Comparison of ENCODE assay signal across 5 cellular contexts in the genomic region with DNA sequence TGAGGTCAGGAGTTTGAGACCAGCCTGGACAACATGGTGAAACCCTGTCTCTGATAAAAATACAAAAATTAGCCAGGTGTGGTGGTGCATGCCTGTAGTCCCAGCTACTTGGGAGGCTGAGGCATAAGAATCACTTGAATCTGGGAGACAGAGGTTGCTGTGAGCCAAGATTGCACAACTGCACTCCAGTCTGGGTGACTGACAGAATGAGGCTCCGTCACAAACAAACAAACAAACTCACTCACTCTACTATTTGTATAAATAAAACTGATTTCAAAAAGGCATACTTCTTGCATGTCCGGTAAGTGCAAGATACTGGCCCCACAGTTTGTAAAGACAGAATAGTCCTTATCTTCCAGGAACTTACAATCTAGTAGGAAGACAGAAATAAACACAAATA. TPM values are rescaled to one million over a fixed set of nuclear protein-coding genes. Genes with fewer than 3 reads are reported as not detected.
DNase-seq lines count a peak whose midpoint lies in the region; ATAC-seq, FAIRE-seq and TF ChIP-seq lines count a peak whose summit lies in the region.
"Not testable (repeated sequence)": the region's sequence is repeated elsewhere in the genome, so short reads cannot be mapped to it uniquely, and the experiment has no call there.

No MANE protein-coding gene starts in this region.

- H4K5ac ChIP-seq in IMR-90 (ENCODE audit: low read depth, low read length): not testable (repeated sequence)

- DNase-seq in IMR-90; K562 (ENCODE audit: extremely low read depth in 1 of 4, low spot score in 3 of 4); HepG2 (ENCODE audit: low spot score): not testable (repeated sequence)
- peak; percentile 27 to 55 for DNase-seq in trophoblast cell

- not testable (repeated sequence) for H3K27ac ChIP-seq in IMR-90 (ENCODE audit: insufficient read depth, low read length); K562 (ENCODE audit: extremely low read depth, low read depth, low read length); HepG2 (ENCODE audit: extremely low read length, insufficient read depth, low read length); trophoblast cell (ENCODE audit: low read depth, low read length)

- not testable (repeated sequence) for H3K4me1 ChIP-seq in IMR-90 (ENCODE audit: control insufficient read depth, insufficient read depth, low read length); K562 (replicated peaks in 1 of 2; ENCODE audit: control insufficient read depth in 2 of 2, insufficient read depth in 2 of 2, low read length in 2 of 2); HepG2 (ENCODE audit: insufficient read depth, low read length); trophoblast cell (ENCODE audit: control insufficient read depth in 1 of 2, insufficient read depth in 2 of 2, low read length in 2 of 2)

- POLR2A ChIA-PET in IMR-90 (lab: Charles Lee; ENCODE audit: unreplicated experiment); K562 (lab: Yijun Ruan, JAX); HepG2 (lab: Yijun Ruan, JAX): not testable (repeated sequence)

- not testable (repeated sequence) for H3K4me2 ChIP-seq in IMR-90 (ENCODE audit: low read depth, low read length); K562 (ENCODE audit: insufficient read depth, low read length); HepG2 (ENCODE audit: low read depth, low read length); trophoblast cell (ENCODE audit: low read length)

- WGBS in IMR-90 (ENCODE audit: extremely low coverage in 2 of 2, insufficient read length in 1 of 2), 2 experiments: no CpG with 5 or more reads among the region's 2 CpGs
- 95% methylated on average over 2 of the region's 2 CpGs for WGBS in K562 (ENCODE audit: insufficient coverage, low coverage, missing lambda C conversion rate)
- WGBS in HepG2 (ENCODE audit: low lambda C conversion rate): 94% methylated on average over 2 of the region's 2 CpGs
- WGBS in trophoblast cell (ENCODE audit: extremely low coverage, insufficient coverage, insufficient read length): no CpG with 5 or more reads among the region's 2 CpGs

- peak overlapping the region; percentile 25 for H3K27ac Mint-ChIP-seq in dendritic cell treated with granulocyte-macrophage colony-stimulating factor and Interleukin-4, amounts not matched to agents 40 ng/mL and 50 ng/mL, for 4 days

- not testable (repeated sequence) for H3K4ac ChIP-seq in IMR-90 (ENCODE audit: low read depth, low read length); trophoblast cell (ENCODE audit: low read depth, low read length)

- TF ChIP-seq CTCF in IMR-90 (conservative IDR thresholded peaks at IDR 0.05; ENCODE audit: low read depth, low read length); K562 (IDR thresholded peaks at IDR 0.05 in 2 of 3, conservative IDR thresholded peaks at IDR 0.05 in 1 of 3; ENCODE audit: insufficient read depth in 2 of 3, low read depth in 1 of 3, low read length in 3 of 3); HepG2 (CRISPR knock-in tag; IDR thresholded peaks at IDR 0.05): not testable (repeated sequence)

- H2AFZ ChIP-seq in IMR-90 (replicated peaks; ENCODE audit: low read length, poor library complexity); K562 (ENCODE audit: low read depth, low read length); HepG2 (ENCODE audit: low read length); trophoblast cell (ENCODE audit: insufficient read depth, low read length, poor library complexity): not testable (repeated sequence)

- not testable (repeated sequence) for H3K14ac ChIP-seq in IMR-90 (replicated peaks; ENCODE audit: low read depth, low read length); trophoblast cell (ENCODE audit: low read length)

- H3K9me1 ChIP-seq in IMR-90 (ENCODE audit: insufficient read depth, low read length); K562 (ENCODE audit: control insufficient read depth, insufficient read depth, low read length): not testable (repeated sequence)

- not testable (repeated sequence) for BruUV-seq in IMR-90 (replicated peaks; lab: Mats Ljungman, UMichigan); K562 (replicated peaks; lab: Mats Ljungman, UMichigan); HepG2 (replicated peaks; lab: Mats Ljungman, UMichigan)

- H3K56ac ChIP-seq in IMR-90 (ENCODE audit: extremely low read depth, insufficient read depth, low read length): not testable (repeated sequence)

- H3K27me3 ChIP-seq in IMR-90 (ENCODE audit: control insufficient read depth, insufficient read depth, low read length); K562 (ENCODE audit: control insufficient read depth in 2 of 2, insufficient read depth in 2 of 2, low read length in 2 of 2); HepG2 (ENCODE audit: control insufficient read depth in 1 of 2, insufficient read depth in 2 of 2, low read length in 2 of 2); trophoblast cell (ENCODE audit: insufficient read depth, low read length): not testable (repeated sequence)

- in situ Hi-C loops in IMR-90 (cut with MboI; ENCODE audit: low sequenced_read_pairs); K562 (cut with MboI); HepG2 (cut with HindIII; ENCODE audit: extremely low pct_ligation_motif_present, low pct_unique_long_range_greater_than_20kb): not testable (repeated sequence)

- H4K8ac ChIP-seq in IMR-90 (ENCODE audit: low read depth in 2 of 2, low read length in 2 of 2); trophoblast cell (ENCODE audit: low read depth, low read length): not testable (repeated sequence)

- H3K27me3 Mint-ChIP-seq in dendritic cell treated with granulocyte-macrophage colony-stimulating factor and Interleukin-4, amounts not matched to agents 40 ng/mL and 50 ng/mL, for 4 days: not testable (repeated sequence)

- H2AK9ac ChIP-seq in IMR-90 (replicated peaks; ENCODE audit: low read depth, low read length, poor library complexity): not testable (repeated sequence)

- H4K12ac ChIP-seq in trophoblast cell (ENCODE audit: low read depth, low read length): not testable (repeated sequence)

- H3K9ac ChIP-seq in IMR-90 (ENCODE audit: low read depth, low read length); K562 (ENCODE audit: insufficient read depth in 1 of 2, low read depth in 2 of 2, low read length in 2 of 2); HepG2 (ENCODE audit: insufficient read depth, low read depth, low read length); trophoblast cell (ENCODE audit: low read length): not testable (repeated sequence)

- peaks cover 32 to 50% of the 10 kb centered on the region in 2 experiments for H3K79me1 ChIP-seq in IMR-90 (ENCODE audit: low read depth in 1 of 2, low read length in 2 of 2)
- H3K79me1 ChIP-seq in trophoblast cell (ENCODE audit: low read length): not testable (repeated sequence)

- H3K36me3 Mint-ChIP-seq in dendritic cell treated with granulocyte-macrophage colony-stimulating factor and Interleukin-4, amounts not matched to agents 40 ng/mL and 50 ng/mL, for 4 days (ENCODE audit: low read depth): peaks cover 38% of the 10 kb centered on the region

- TF ChIP-seq POLR2A in IMR-90 (IDR thresholded peaks at IDR 0.05; ENCODE audit: low read depth, low read length); K562 (conservative IDR thresholded peaks at IDR 0.05); HepG2 (IDR thresholded peaks at IDR 0.05; ENCODE audit: insufficient read depth in 1 of 2, low read depth in 2 of 2, low read length in 2 of 2): not testable (repeated sequence)

- not testable (repeated sequence) for H3K79me2 ChIP-seq in K562 (ENCODE audit: control insufficient read depth, insufficient read depth, low read length); trophoblast cell (ENCODE audit: control insufficient read depth, insufficient read depth, low read length, poor library complexity)
- H3K79me2 ChIP-seq in HepG2 (ENCODE audit: insufficient read depth, low read length): peaks cover 21% of the 10 kb centered on the region

- H4K91ac ChIP-seq in IMR-90 (ENCODE audit: insufficient read depth, low read depth, low read length); trophoblast cell (ENCODE audit: low read depth, low read length): not testable (repeated sequence)

- H3K4me3 Mint-ChIP-seq in dendritic cell treated with granulocyte-macrophage colony-stimulating factor and Interleukin-4, amounts not matched to agents 40 ng/mL and 50 ng/mL, for 4 days: not testable (repeated sequence)

- not testable (repeated sequence) for H2AK5ac ChIP-seq in IMR-90 (ENCODE audit: low read depth, low read length); trophoblast cell (ENCODE audit: low read length)

- H4K20me1 ChIP-seq in IMR-90 (ENCODE audit: insufficient read depth, low read length); K562 (replicated peaks; ENCODE audit: control insufficient read depth, insufficient read depth, low read length); HepG2 (ENCODE audit: insufficient read depth, low read length): not testable (repeated sequence)

- H2BK15ac ChIP-seq in IMR-90 (ENCODE audit: low read depth, low read length): not testable (repeated sequence)

- not testable (repeated sequence) for H2BK120ac ChIP-seq in IMR-90 (ENCODE audit: low read depth, low read length); trophoblast cell (ENCODE audit: insufficient read depth, low read length, poor library complexity)

- TF ChIP-seq RAD21 in IMR-90 (IDR thresholded peaks at IDR 0.05; ENCODE audit: low read length); K562 (CRISPR knock-in tag; conservative IDR thresholded peaks at IDR 0.05 in 1 of 2, IDR thresholded peaks at IDR 0.05 in 1 of 2); HepG2 (CRISPR knock-in tag; IDR thresholded peaks at IDR 0.05): not testable (repeated sequence)

- dilution Hi-C loops in IMR-90 (cut with HindIII; ENCODE audit: low sequenced_read_pairs, unreplicated experiment): not testable (repeated sequence)

- not testable (repeated sequence) for TF ChIP-seq EP300 in K562 (IDR thresholded peaks at IDR 0.05; ENCODE audit: low read length); HepG2 (IDR thresholded peaks at IDR 0.05; ENCODE audit: low read depth in 2 of 2, low read length in 2 of 2); HepG2 (CRISPR knock-in tag; IDR thresholded peaks at IDR 0.05; ENCODE audit: borderline replicate concordance)

- not testable (repeated sequence) for H2BK12ac ChIP-seq in trophoblast cell (ENCODE audit: low read length)

- H3K4me1 Mint-ChIP-seq in dendritic cell treated with granulocyte-macrophage colony-stimulating factor and Interleukin-4, amounts not matched to agents 40 ng/mL and 50 ng/mL, for 4 days (ENCODE audit: low read depth): peaks cover 39% of the 10 kb centered on the region

- H3K4me3 ChIP-seq in IMR-90 (ENCODE audit: insufficient read depth, low read depth, low read length); K562; HepG2 (replicated peaks in 1 of 3; ENCODE audit: insufficient read depth in 1 of 3, low read depth in 2 of 3, low read length in 3 of 3); trophoblast cell (ENCODE audit: low read depth, low read length): not testable (repeated sequence)

- intact Hi-C loops in IMR-90 (cut with micrococcal nuclease); K562 (cut with micrococcal nuclease); dendritic cell treated with granulocyte-macrophage colony-stimulating factor and Interleukin-4, amounts not matched to agents 40 ng/mL and 50 ng/mL, for 4 days (cut with micrococcal nuclease); HepG2 (cut with micrococcal nuclease; ENCODE audit: unreplicated experiment): not testable (repeated sequence)

- H3K9me3 ChIP-seq in IMR-90 (ENCODE audit: control insufficient read depth, insufficient read depth, low read length); K562 (replicated peaks; ENCODE audit: control insufficient read depth, insufficient read depth, low read depth, low read length); HepG2 (ENCODE audit: low read length); trophoblast cell (ENCODE audit: insufficient read depth, low read depth, low read length): not testable (repeated sequence)

- not testable (repeated sequence) for H3K23ac ChIP-seq in IMR-90 (ENCODE audit: low read depth, low read length); trophoblast cell (ENCODE audit: low read length)

- CTCF ChIA-PET in IMR-90 (lab: Yijun Ruan, JAX); K562 (lab: Yijun Ruan, JAX; ENCODE audit: low intra/inter-chr PET ratio); HepG2 (lab: Yijun Ruan, JAX; ENCODE audit: low intra/inter-chr PET ratio, low total read pairs): not testable (repeated sequence)

- H2BK20ac ChIP-seq in IMR-90 (ENCODE audit: low read depth, low read length): not testable (repeated sequence)

- not testable (repeated sequence) for ATAC-seq in IMR-90 (ENCODE audit: low read depth); K562; HepG2

- not testable (repeated sequence) for H3K18ac ChIP-seq in IMR-90 (ENCODE audit: low read depth, low read length); trophoblast cell (ENCODE audit: low read length)

- not testable (repeated sequence) for H3K9me3 Mint-ChIP-seq in dendritic cell treated with granulocyte-macrophage colony-stimulating factor and Interleukin-4, amounts not matched to agents 40 ng/mL and 50 ng/mL, for 4 days

- H2BK5ac ChIP-seq in IMR-90 (ENCODE audit: low read depth, low read length, poor library complexity, severe bottlenecking); trophoblast cell (ENCODE audit: low read depth, low read length, poor library complexity): not testable (repeated sequence)

- H3K36me3 ChIP-seq in IMR-90 (ENCODE audit: control insufficient read depth, insufficient read depth, low read length); K562 (ENCODE audit: control insufficient read depth, insufficient read depth, low read length); trophoblast cell (ENCODE audit: control insufficient read depth in 1 of 2, insufficient read depth in 2 of 2, low read length in 2 of 2): not testable (repeated sequence)
- H3K36me3 ChIP-seq in HepG2 (replicated peaks in 1 of 2; ENCODE audit: control insufficient read depth in 1 of 2, insufficient read depth in 2 of 2, low read length in 2 of 2): peaks cover 3 to 21% of the 10 kb centered on the region in 2 experiments; a peak in 4 of 5 replicates

- FAIRE-seq in K562 (lab: Jason Lieb, UNC): peak; percentile 15
- FAIRE-seq in HepG2 (lab: Jason Lieb, UNC): not testable (repeated sequence)

RNA-seq across cellular contexts. Expression of a gene that starts 29.8 kb away (rescaled TPM):
- total RNA-seq in IMR-90 (2012; rRNA removed) (46.4 and 47.5 TPM in 2 replicates), K562 (2014; rRNA removed) (14.1 and 14.2 TPM in 2 replicates), K562 (2014; rRNA removed; fragmentation: Illumina TruSeq; extraction: Trizol) (24.3 and 24.5 TPM in 2 replicates), K562 (2015; rRNA removed; fragmentation: Illumina TruSeq; extraction: Trizol) (19.9 and 22.7 TPM in 2 replicates), K562 (2021) (17.7 and 20.7 TPM in 2 replicates), HepG2 (2016; rRNA removed; fragmentation: Illumina TruSeq; extraction: Trizol) (38.4 and 58.2 TPM in 2 replicates)
- polyA plus RNA-seq in IMR-90 (2012; rRNA removed) (14.3 and 15.8 TPM in 2 replicates), K562 (2011; rRNA removed) (19.7 and 26.7 TPM in 2 replicates), K562 (2014; fragmentation: Illumina TruSeq; extraction: Trizol) (16.7 and 17.0 TPM in 2 replicates), K562 (2014; fragmentation: Nextera tagmentation; extraction: Ambion mirVana) (1 to 10 TPM; 4.7 to 9.2 TPM), K562 (2014; rRNA removed) (12.1 and 12.3 TPM in 2 replicates), HepG2 (2011; rRNA removed) (11.1 and 11.6 TPM in 2 replicates)
- polyA plus RNA-seq in IMR-90 (2012; cell fraction: cytosol; rRNA removed): 3.6 and 8.1 TPM in 2 replicates
- polyA plus RNA-seq in IMR-90 (2012; cell fraction: nucleus; rRNA removed; ENCODE audit: low replicate concordance): 3.7 and 26.4 TPM in 2 replicates
- 20.4 and 71.3 TPM in 2 replicates for total RNA-seq in K562 (2011; cell fraction: chromatin; rRNA removed; ENCODE audit: low replicate concordance)
- 13.6 and 13.8 TPM in 2 replicates for total RNA-seq in K562 (2011; cell fraction: nucleolus; rRNA removed)
- total RNA-seq in K562 (2011; cell fraction: nucleoplasm; rRNA removed): 23.4 and 43.7 TPM in 2 replicates
- polyA plus RNA-seq in K562 (2011; cell fraction: cytosol; rRNA removed): 7.1 and 12.9 TPM in 2 replicates
- 15.5 and 17.0 TPM in 2 replicates for polyA plus RNA-seq in K562 (2011; cell fraction: nucleus; rRNA removed)
- 11.4 and 11.5 TPM in 2 replicates for polyA plus RNA-seq in K562 (2012)
- polyA minus RNA-seq in K562 (2011; rRNA and poly(A)+ RNA removed): 49.3 and 56.9 TPM in 2 replicates
- polyA minus RNA-seq in K562 (2011; cell fraction: cytosol; rRNA and poly(A)+ RNA removed): 20.1 and 20.9 TPM in 2 replicates
- polyA minus RNA-seq in K562 (2011; cell fraction: nucleus; rRNA and poly(A)+ RNA removed): 22.1 and 28.9 TPM in 2 replicates
- total RNA-seq in HepG2 (2016; cell fraction: cytosol; rRNA removed; fragmentation: Illumina TruSeq; extraction: Trizol; ENCODE audit: low read depth): 28.3 and 40.1 TPM in 2 replicates
- 41.3 and 58.4 TPM in 2 replicates for total RNA-seq in HepG2 (2016; cell fraction: insoluble cytoplasmic fraction; rRNA removed; fragmentation: Illumina TruSeq; extraction: Trizol)
- 38.0 and 45.7 TPM in 2 replicates for total RNA-seq in HepG2 (2016; cell fraction: membrane; rRNA removed; fragmentation: Illumina TruSeq; extraction: Trizol)
- 43.5 and 44.5 TPM in 2 replicates for total RNA-seq in HepG2 (2016; cell fraction: nucleus; rRNA removed; fragmentation: Illumina TruSeq; extraction: Trizol)
- 6.3 and 10.2 TPM in 2 replicates for polyA plus RNA-seq in HepG2 (2011; cell fraction: cytosol; rRNA removed)
- polyA plus RNA-seq in HepG2 (2011; cell fraction: nucleus; rRNA removed): 10.3 and 13.0 TPM in 2 replicates
- polyA plus RNA-seq in HepG2 (2012): 13.3 and 16.2 TPM in 2 replicates
- 3.5 and 4.0 TPM in 2 replicates for polyA plus RNA-seq in HepG2 (2016; cell fraction: cytosol; fragmentation: Illumina TruSeq; extraction: Trizol; ENCODE audit: low read depth)
- 32.7 and 37.2 TPM in 2 replicates for polyA plus RNA-seq in HepG2 (2016; cell fraction: insoluble cytoplasmic fraction; fragmentation: Illumina TruSeq; extraction: Trizol; ENCODE audit: low read depth)
- 9.9 and 10.3 TPM in 2 replicates for polyA plus RNA-seq in HepG2 (2016; cell fraction: membrane; fragmentation: Illumina TruSeq; extraction: Trizol; ENCODE audit: low read depth)
- polyA plus RNA-seq in HepG2 (2016; cell fraction: nucleus; fragmentation: Illumina TruSeq; extraction: Trizol; ENCODE audit: insufficient read depth, low read depth): 20.8 and 26.2 TPM in 2 replicates
- polyA minus RNA-seq in HepG2 (2011; rRNA and poly(A)+ RNA removed; ENCODE audit: low replicate concordance): 19.1 and 29.6 TPM in 2 replicates
- polyA minus RNA-seq in HepG2 (2011; cell fraction: cytosol; rRNA and poly(A)+ RNA removed): 16.3 and 21.6 TPM in 2 replicates
- polyA minus RNA-seq in HepG2 (2011; cell fraction: nucleus; rRNA and poly(A)+ RNA removed): 67.1 and 69.1 TPM in 2 replicates
- polyA plus RNA-seq in trophoblast cell (2013): 20.2 and 21.7 TPM in 2 replicates

RNA-seq across cellular contexts. Expression of a gene that starts 49.6 kb away (rescaled TPM):
- 2.2 TPM in 2 replicates for total RNA-seq in IMR-90 (2012; rRNA removed)
- 1.6 and 1.9 TPM in 2 replicates for polyA plus RNA-seq in IMR-90 (2012; rRNA removed)
- 1.2 and 1.5 TPM in 2 replicates for polyA plus RNA-seq in IMR-90 (2012; cell fraction: cytosol; rRNA removed)
- polyA plus RNA-seq in IMR-90 (2012; cell fraction: nucleus; rRNA removed; ENCODE audit: low replicate concordance): 0.35 and 0.85 TPM in 2 replicates
- total RNA-seq in K562 (2011; cell fraction: chromatin; rRNA removed; ENCODE audit: low replicate concordance): not detected in 2 replicates
- total RNA-seq in K562 (2011; cell fraction: nucleolus; rRNA removed): not detected in 2 replicates
- not detected in 2 replicates for total RNA-seq in K562 (2011; cell fraction: nucleoplasm; rRNA removed)
- not detected in 2 replicates for total RNA-seq in K562 (2014; rRNA removed)
- total RNA-seq in K562 (2014; rRNA removed; fragmentation: Illumina TruSeq; extraction: Trizol): not detected in 2 replicates
- not detected in 2 replicates for total RNA-seq in K562 (2015; rRNA removed; fragmentation: Illumina TruSeq; extraction: Trizol)
- not detected in 2 replicates for total RNA-seq in K562 (2021)
- 0.07 TPM in 1 of 2 replicates, not detected in the other for polyA plus RNA-seq in K562 (2011; rRNA removed)
- polyA plus RNA-seq in K562 (2011; cell fraction: cytosol; rRNA removed): not detected in 2 replicates
- not detected in 2 replicates for polyA plus RNA-seq in K562 (2011; cell fraction: nucleus; rRNA removed)
- not detected in 2 replicates for polyA plus RNA-seq in K562 (2012)
- not detected in 2 replicates for polyA plus RNA-seq in K562 (2014; fragmentation: Illumina TruSeq; extraction: Trizol)
- not detected for polyA plus RNA-seq in K562 (2014; fragmentation: Nextera tagmentation; extraction: Ambion mirVana)
- not detected in 2 replicates for polyA plus RNA-seq in K562 (2014; rRNA removed)
- not detected in 2 replicates for polyA minus RNA-seq in K562 (2011; rRNA and poly(A)+ RNA removed)
- polyA minus RNA-seq in K562 (2011; cell fraction: cytosol; rRNA and poly(A)+ RNA removed): not detected in 2 replicates
- polyA minus RNA-seq in K562 (2011; cell fraction: nucleus; rRNA and poly(A)+ RNA removed): not detected in 2 replicates
- total RNA-seq in HepG2 (2016; rRNA removed; fragmentation: Illumina TruSeq; extraction: Trizol): 0.77 TPM in 1 of 2 replicates, not detected in the other
- total RNA-seq in HepG2 (2016; cell fraction: cytosol; rRNA removed; fragmentation: Illumina TruSeq; extraction: Trizol; ENCODE audit: low read depth): not detected in 2 replicates
- 0.39 and 0.48 TPM in 2 replicates for total RNA-seq in HepG2 (2016; cell fraction: insoluble cytoplasmic fraction; rRNA removed; fragmentation: Illumina TruSeq; extraction: Trizol)
- total RNA-seq in HepG2 (2016; cell fraction: membrane; rRNA removed; fragmentation: Illumina TruSeq; extraction: Trizol): 0.38 and 0.68 TPM in 2 replicates
- 0.60 and 0.99 TPM in 2 replicates for total RNA-seq in HepG2 (2016; cell fraction: nucleus; rRNA removed; fragmentation: Illumina TruSeq; extraction: Trizol)
- 1.1 and 1.2 TPM in 2 replicates for polyA plus RNA-seq in HepG2 (2011; rRNA removed)
- 0.64 and 0.86 TPM in 2 replicates for polyA plus RNA-seq in HepG2 (2011; cell fraction: cytosol; rRNA removed)
- 0.29 and 0.35 TPM in 2 replicates for polyA plus RNA-seq in HepG2 (2011; cell fraction: nucleus; rRNA removed)
- 0.24 and 0.67 TPM in 2 replicates for polyA plus RNA-seq in HepG2 (2012)
- polyA plus RNA-seq in HepG2 (2016; cell fraction: cytosol; fragmentation: Illumina TruSeq; extraction: Trizol; ENCODE audit: low read depth): 0.12 and 0.25 TPM in 2 replicates
- 0.21 and 0.29 TPM in 2 replicates for polyA plus RNA-seq in HepG2 (2016; cell fraction: insoluble cytoplasmic fraction; fragmentation: Illumina TruSeq; extraction: Trizol; ENCODE audit: low read depth)
- polyA plus RNA-seq in HepG2 (2016; cell fraction: membrane; fragmentation: Illumina TruSeq; extraction: Trizol; ENCODE audit: low read depth): 0.24 and 0.45 TPM in 2 replicates
- polyA plus RNA-seq in HepG2 (2016; cell fraction: nucleus; fragmentation: Illumina TruSeq; extraction: Trizol; ENCODE audit: insufficient read depth, low read depth): 2.1 and 2.6 TPM in 2 replicates
- polyA minus RNA-seq in HepG2 (2011; rRNA and poly(A)+ RNA removed; ENCODE audit: low replicate concordance): 1.1 TPM in 1 of 2 replicates, not detected in the other
- polyA minus RNA-seq in HepG2 (2011; cell fraction: cytosol; rRNA and poly(A)+ RNA removed): 1.9 TPM in 1 of 2 replicates, not detected in the other
- 0.99 TPM in 1 of 2 replicates, not detected in the other for polyA minus RNA-seq in HepG2 (2011; cell fraction: nucleus; rRNA and poly(A)+ RNA removed)
- polyA plus RNA-seq in trophoblast cell (2013): 13.0 and 13.9 TPM in 2 replicates
